ENCODE assay signal across 9 cellular contexts in genomic region chr17:12342609-12343248, GRCh38.
A peak's percentile ranks its signal among the peaks of the same experiment; 100 is the strongest.
DNase-seq lines count a peak whose midpoint lies in the region; ATAC-seq and TF ChIP-seq lines count a peak whose summit lies in the region.
"Had no signal": no experiment of that assay in that cellular context is flagged by ENCODE, and none has a peak within 500 bp of the region (broad histone marks: within the 10 kb centered on the region; RNA-seq: fewer than 3 reads in every experiment).

No MANE protein-coding gene starts in this region.

- no peak overlapping the region for H3K4me3 ChIP-seq in H7 (ENCODE audit: insufficient read depth, low read depth, low read length)
- H3K4me3 ChIP-seq in astrocyte of the cerebellum (ENCODE audit: low read depth, low read length): no peak overlapping the region

- H3K9me3 Mint-ChIP-seq in neural crest cell: peaks cover 4% of the 10 kb centered on the region

- in situ Hi-C loops in astrocyte of the cerebellum (cut with HindIII; ENCODE audit: low sequenced_read_pairs): no loop called here

- H3K36me3 Mint-ChIP-seq in neural crest cell (ENCODE audit: low read depth) (peaks cover 2% of the 10 kb centered on the region), T-helper 17 cell (ENCODE audit: low read depth) (no peaks in the 10 kb centered on the region)

- no peaks in the 10 kb centered on the region for H3K4me1 Mint-ChIP-seq in neural crest cell
- no peaks in the 10 kb centered on the region for H3K4me1 Mint-ChIP-seq in T-helper 17 cell

- no peak for ATAC-seq in T-helper 17 cell
- ATAC-seq in activated CD4-positive, CD25-positive, alpha-beta regulatory T cell treated with anti-CD3 and anti-CD28 coated beads, Interleukin-2, amount 50 U/mL, for 24 hours: no peak

- H3K36me3 ChIP-seq in H7 (replicated peaks; ENCODE audit: control insufficient read depth, insufficient read depth, low read length): no peaks in the 10 kb centered on the region

- H3K27me3 Mint-ChIP-seq in neural crest cell (ENCODE audit: low read depth): peaks cover 2% of the 10 kb centered on the region
- H3K27me3 Mint-ChIP-seq in T-helper 17 cell: no peaks in the 10 kb centered on the region

- no peak overlapping the region for H3K27ac Mint-ChIP-seq in neural crest cell (ENCODE audit: unreplicated experiment)
- no peak overlapping the region for H3K27ac Mint-ChIP-seq in T-helper 17 cell

- H3K9me3 ChIP-seq in T-helper 17 cell (ENCODE audit: control insufficient read depth, low read length, poor library complexity, severe bottlenecking): no peaks in the 10 kb centered on the region

- no peaks in the 10 kb centered on the region for H3K27me3 ChIP-seq in H7 (ENCODE audit: control insufficient read depth, insufficient read depth, low read length)

- TF ChIP-seq CTCF in astrocyte of the cerebellum (IDR thresholded peaks at IDR 0.05; ENCODE audit: low read depth, low read length, missing control alignments) (peak; percentile 30), neural crest cell (conservative IDR thresholded peaks at IDR 0.05) (peak; percentile 51)

- H3K4me3 Mint-ChIP-seq in neural crest cell: no peak overlapping the region
- H3K4me3 Mint-ChIP-seq in T-helper 17 cell: no peak overlapping the region

- DNase-seq in EL (peak; percentile 30), H7 (peak; percentile 83), astrocyte of the cerebellum (ENCODE audit: low read depth) (no peak), neural crest cell (ENCODE audit: low read depth, low spot score) (peak; percentile 16), T-helper 17 cell (no peak), foreskin melanocyte (no peak)
- DNase-seq: anterior cingulate cortex, midbrain had no signal

Comparison
In these comparisons a context has a peak if more than half of its experiments do, and no peak if none do; other contexts are left out.
1. DNase-seq: peak in EL (single experiment), H7 (single experiment) and neural crest cell (single experiment); none in astrocyte of the cerebellum (single experiment), T-helper 17 cell (0 of 3) and foreskin melanocyte (single experiment).